1 cellular context compared by ENCODE assay signal in genomic region chrX:53082773-53083616, GRCh38.
TF ChIP-seq lines count a peak whose summit lies in the region.

No MANE protein-coding gene starts in this region.

TF ChIP-seq in endothelial cell of umbilical vein, 7 proteins besides CTCF, POLR2A, EP300 and RAD21:
- TF ChIP-seq JUN (IDR thresholded peaks at IDR 0.05; ENCODE audit: borderline replicate concordance, insufficient read depth, insufficient read length, low read depth) (no peak), MYC (IDR thresholded peaks at IDR 0.05; ENCODE audit: low read depth, low read length) (no peak), MAX (IDR thresholded peaks at IDR 0.05; ENCODE audit: insufficient read depth, insufficient read length) (no peak), GATA2 (IDR thresholded peaks at IDR 0.05; ENCODE audit: insufficient read depth, insufficient read length, low read depth, low read length) (no peak), EZH2 (IDR thresholded peaks at IDR 0.05; ENCODE audit: borderline replicate concordance, low read depth, low read length, severe bottlenecking) (no peak), POLR2AphosphoS5 (IDR thresholded peaks at IDR 0.05; ENCODE audit: insufficient read depth, low read depth, low read length) (no peak), FOS (IDR thresholded peaks at IDR 0.05; ENCODE audit: borderline replicate concordance, insufficient read depth, low read length) (no peak)
